26 cellular contexts compared by ENCODE assay signal in the genomic region with DNA sequence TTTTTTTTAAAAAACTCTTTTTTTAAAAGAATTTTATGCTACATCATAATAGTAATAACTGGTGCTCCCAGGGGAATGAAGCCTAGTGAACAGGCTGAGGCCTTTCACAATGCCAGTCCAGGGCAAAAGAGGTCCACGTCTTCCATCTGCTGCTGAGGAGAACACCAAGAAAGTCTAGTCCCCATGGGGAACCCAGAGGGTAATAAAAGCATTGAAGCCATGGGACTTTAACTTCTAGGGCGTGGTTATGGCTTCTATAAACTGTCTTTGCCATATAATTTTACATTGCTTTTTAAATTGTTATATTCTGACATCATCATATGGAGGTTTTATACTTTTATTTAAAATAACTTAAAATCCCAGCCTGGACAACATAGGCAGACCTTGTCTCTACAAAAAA.
"Had no signal": no experiment of that assay in that cellular context is flagged by ENCODE, and none has a peak within 500 bp of the region (broad histone marks: within the 10 kb centered on the region; RNA-seq: fewer than 3 reads in every experiment).

No MANE protein-coding gene starts in this region.

- H3K4me3 ChIP-seq: gastrocnemius medialis, left lung, prostate gland, right atrium auricular region, thoracic aorta, tibial nerve, upper lobe of left lung had no signal

- H3K27ac ChIP-seq: epithelial cell of prostate, gastrocnemius medialis, left lung, prostate gland, right atrium auricular region, thoracic aorta, tibial nerve, upper lobe of left lung had no signal

- DNase-seq: effector CD8-positive, alpha-beta T cell; endodermal cell; foreskin fibroblast; gastrocnemius medialis; head of caudate nucleus; kidney; left lung; mesendoderm; midbrain; naive thymus-derived CD8-positive, alpha-beta T cell; nephron progenitor cell; nucleus accumbens; stimulated activated CD4-positive, alpha-beta T cell treated with anti-CD3 and anti-CD28 coated beads, Interleukin-2, amount 100 ng/mL, for 24 hours; stimulated activated CD4-positive, alpha-beta T cell treated with anti-CD3 and anti-CD28 coated beads, Interleukin-4, amount 100 ng/mL, for 4 hours; stimulated activated naive CD8-positive, alpha-beta T cell treated with anti-CD3 and anti-CD28 coated beads, Interleukin-15, Interleukin-2, amounts not matched to agents 100 U/mL and 50 U/mL, for 24 hours; upper lobe of left lung had no signal

- H3K27me3 ChIP-seq: gastrocnemius medialis, left lung, right atrium auricular region, tibial nerve, upper lobe of left lung had no signal

- ATAC-seq: esophagus mucosa; gastrocnemius medialis; left lung; naive thymus-derived CD8-positive, alpha-beta T cell; sciatic nerve; stimulated activated memory B cell treated with anti-CD40 and anti-IgM and Interleukin-4, amounts not matched to agents 10 μg/mL and 1 μg/mL and 100 μg/mL, for 72 hours; stimulated activated naive CD8-positive, alpha-beta T cell treated with anti-CD3 and anti-CD28 coated beads, Interleukin-15, Interleukin-2, amounts not matched to agents 100 U/mL and 50 U/mL, for 24 hours had no signal

- H3K36me3 ChIP-seq: gastrocnemius medialis, left lung, prostate gland, right atrium auricular region, thoracic aorta had no signal

- FAIRE-seq: colon, kidney, urothelium cell line had no signal

- H3K4me1 ChIP-seq: gastrocnemius medialis, left lung, prostate gland, tibial nerve, upper lobe of left lung had no signal

- H3K9me3 ChIP-seq: gastrocnemius medialis, left lung, prostate gland, right atrium auricular region, thoracic aorta, tibial nerve, upper lobe of left lung had no signal
